ENCODE assay signal across 19 cellular contexts in genomic region chr10:50404021-50404823, GRCh38.
DNase-seq lines count a peak whose midpoint lies in the region; ATAC-seq, FAIRE-seq and TF ChIP-seq lines count a peak whose summit lies in the region.
"Had no signal": no experiment of that assay in that cellular context is flagged by ENCODE, and none has a peak within 500 bp of the region (broad histone marks: within the 10 kb centered on the region; RNA-seq: fewer than 3 reads in every experiment).

No MANE protein-coding gene starts in this region.

- H2BK5ac ChIP-seq in H1 (ENCODE audit: low read depth, low read length): no peak overlapping the region
- H2BK5ac ChIP-seq in mesendoderm (ENCODE audit: low read length): no peak overlapping the region

- FAIRE-seq in GM18507 (lab: Jason Lieb, UNC) (peak; percentile 15), H1 (lab: Jason Lieb, UNC) (no peak)

- H4K5ac ChIP-seq in H1 (ENCODE audit: insufficient read length, low read depth, low read length): no peak overlapping the region
- H4K5ac ChIP-seq in mesendoderm (ENCODE audit: low read length): no peak overlapping the region

- H4K20me1 ChIP-seq in PC-9 (ENCODE audit: insufficient read depth): no peaks in the 10 kb centered on the region; the same call in 1 of the 2 replicates
- peaks cover 0 to 2% of the 10 kb centered on the region in 2 experiments for H4K20me1 ChIP-seq in H1 (replicated peaks in 1 of 2; ENCODE audit: control insufficient read depth in 1 of 2, insufficient read depth in 2 of 2, low read length in 2 of 2)

- H3K27ac Mint-ChIP-seq in effector memory CD8-positive, alpha-beta T cell: no peak overlapping the region

- no TSS peak for BruUV-seq in PC-9 (replicated peaks; lab: Mats Ljungman, UMichigan)

- H2AK5ac ChIP-seq in H1 (ENCODE audit: low read depth, low read length) (no peak overlapping the region), mesendoderm (ENCODE audit: low read length) (no peak overlapping the region)

- H4K91ac ChIP-seq in H1 (replicated peaks; ENCODE audit: insufficient read length, low read length): no peak overlapping the region

- no peak overlapping the region for H3K4me3 Mint-ChIP-seq in effector memory CD8-positive, alpha-beta T cell

- no peak overlapping the region for H4K8ac ChIP-seq in H1 (ENCODE audit: extremely low read depth, insufficient read depth, low read length)
- H4K8ac ChIP-seq in mesendoderm (ENCODE audit: low read depth, low read length): no peak overlapping the region

- H3K23ac ChIP-seq in H1 (ENCODE audit: insufficient read length) (no peak overlapping the region), mesendoderm (ENCODE audit: low read length) (no peak overlapping the region)

- WGBS in H1 (ENCODE audit: extremely low coverage in 1 of 2, insufficient coverage in 1 of 2, insufficient read length in 1 of 2, insufficient replicate concordance in 2 of 2, low coverage in 1 of 2, low lambda C conversion rate in 2 of 2, missing lambda C conversion rate in 1 of 2), 2 experiments: 91 to 100% methylated on average over 1 to 7 of the region's 7 CpGs
- no CpG with 5 or more reads among the region's 7 CpGs for WGBS in mesendoderm (ENCODE audit: extremely low coverage, insufficient coverage, low lambda C conversion rate)

- H2BK120ac ChIP-seq in H1 (replicated peaks; ENCODE audit: low read depth, low read length): no peak overlapping the region
- H2BK120ac ChIP-seq in mesendoderm (ENCODE audit: low read depth, low read length): no peak overlapping the region

- H3K27me3 ChIP-seq in PC-9 (ENCODE audit: insufficient read depth, low read depth): no peaks in the 10 kb centered on the region
- no peaks in the 10 kb centered on the region for H3K27me3 ChIP-seq in H1 (replicated peaks in 1 of 4; ENCODE audit: control insufficient read depth in 3 of 4, extremely low read depth in 1 of 4, insufficient read depth in 3 of 4, low read length in 3 of 4)
- no peaks in the 10 kb centered on the region for H3K27me3 ChIP-seq in mesendoderm (ENCODE audit: insufficient read depth, low read length, poor library complexity)

- H3K79me2 ChIP-seq in PC-9 (ENCODE audit: low read depth) (peaks cover 94% of the 10 kb centered on the region), H1 (ENCODE audit: control insufficient read depth in 1 of 2, insufficient read depth in 2 of 2, low read length in 2 of 2) (peaks cover 0 to 15% of the 10 kb centered on the region in 2 experiments; a peak in 2 of 4 replicates), mesendoderm (ENCODE audit: control insufficient read depth, insufficient read depth, low read length) (peaks cover 4% of the 10 kb centered on the region)

- H3K4ac ChIP-seq in H1 (replicated peaks; ENCODE audit: insufficient read length, low read depth, low read length) (no peak overlapping the region), mesendoderm (ENCODE audit: low read depth, low read length) (no peak overlapping the region)

- peak overlapping the region; percentile 93 for H3K27ac ChIP-seq in PC-9
- no peak overlapping the region for H3K27ac ChIP-seq in H1 (ENCODE audit: low read depth, low read length)
- H3K27ac ChIP-seq in mesendoderm (ENCODE audit: low read depth, low read length): no peak overlapping the region

- H3K9ac ChIP-seq in H1 (replicated peaks in 1 of 4; ENCODE audit: extremely low read depth in 1 of 4, low read depth in 3 of 4, low read length in 3 of 4) (no peak overlapping the region), mesendoderm (ENCODE audit: low read length) (no peak overlapping the region)

- intact Hi-C loops in PC-9 (cut with micrococcal nuclease; ENCODE audit: unreplicated experiment): no loop called here

- no peak for TF ChIP-seq EP300 in H1 (IDR thresholded peaks at IDR 0.05; ENCODE audit: borderline replicate concordance in 1 of 2, low read depth in 2 of 2, low read length in 2 of 2)

- H3K23me2 ChIP-seq in H1 (ENCODE audit: low read depth, low read length): no peaks in the 10 kb centered on the region; the same call in 1 of the 2 replicates

- POLR2A ChIA-PET in PC-9 (lab: Charles Lee; ENCODE audit: unreplicated experiment) (interaction anchor here (0.7 kb wide), 1 partner anchor 13 kb away, joined by 4 read pairs; no protein-coding TSS in a partner anchor), H1 (lab: Charles Lee; ENCODE audit: partially characterized antibody) (interaction anchor here (1.3 kb wide), 1 partner anchor 12 kb away, joined by 3 read pairs; no protein-coding TSS in a partner anchor)

- H3K4me2 ChIP-seq in PC-9: peak overlapping the region; percentile 70
- no peak overlapping the region for H3K4me2 ChIP-seq in H1 (ENCODE audit: insufficient read depth in 1 of 2, low read depth in 2 of 2, low read length in 2 of 2)
- no peak overlapping the region for H3K4me2 ChIP-seq in mesendoderm (ENCODE audit: low read length)

- H2BK15ac ChIP-seq in H1 (ENCODE audit: low read length) (no peak overlapping the region), mesendoderm (replicated peaks; ENCODE audit: low read depth) (no peak overlapping the region)

- H3K9me3 ChIP-seq in PC-9 (ENCODE audit: insufficient read depth, low read depth) (no peaks in the 10 kb centered on the region), H1 (ENCODE audit: insufficient read depth in 2 of 2, low read depth in 1 of 2, low read length in 1 of 2) (peaks cover 0 to 5% of the 10 kb centered on the region in 2 experiments; a peak in 1 of 4 replicates)

- H3K4me3 ChIP-seq in PC-9 (peak overlapping the region; percentile 26), H1 (ENCODE audit: extremely low read depth in 1 of 4, insufficient read depth in 2 of 4, low read depth in 3 of 4, low read length in 4 of 4) (no peak overlapping the region), mesendoderm (ENCODE audit: low read length) (no peak overlapping the region)

- ATAC-seq in effector memory CD8-positive, alpha-beta T cell (replicated peaks): no peak

- peaks cover 10% of the 10 kb centered on the region; the same call in 1 of the 2 replicates for H3K36me3 ChIP-seq in PC-9 (ENCODE audit: low read depth)
- H3K36me3 ChIP-seq in H1 (ENCODE audit: control insufficient read depth in 2 of 4, insufficient read depth in 4 of 4, low read length in 3 of 4): 0 out of 8 replicates have a peak, but pooled peaks cover 0 to 4% (median 0%) of the 10 kb centered on the region in 4 experiments
- no peaks in the 10 kb centered on the region for H3K36me3 ChIP-seq in mesendoderm (ENCODE audit: control insufficient read depth, insufficient read depth, low read length)

- peaks cover 42% of the 10 kb centered on the region for H3F3A ChIP-seq in PC-9 (ENCODE audit: insufficient read depth, low read depth)

- H3K56ac ChIP-seq in H1 (replicated peaks; ENCODE audit: insufficient read length, low read depth, low read length) (no peak overlapping the region), mesendoderm (ENCODE audit: low read length) (no peak overlapping the region)

- H3K18ac ChIP-seq in H1 (ENCODE audit: extremely low read depth, low read length): no peak overlapping the region
- H3K18ac ChIP-seq in mesendoderm (ENCODE audit: low read length): no peak overlapping the region

- H3K36me3 Mint-ChIP-seq in effector memory CD8-positive, alpha-beta T cell (ENCODE audit: insufficient read depth): peaks cover 5% of the 10 kb centered on the region

- CTCF ChIA-PET in PC-9 (lab: Charles Lee) (interaction anchor here (1.5 kb wide), 1 partner anchor 37 kb away, joined by 4 read pairs; no protein-coding TSS in a partner anchor), H1 (lab: Charles Lee; ENCODE audit: partially characterized antibody) (interaction anchor here (1.0 to 1.4 kb wide), 3 partner anchors 14 to 18 kb away, joined by 3 read pairs; no protein-coding TSS in a partner anchor)

- TF ChIP-seq CTCF in PC-9 (conservative IDR thresholded peaks at IDR 0.05) (no peak), H1 (IDR thresholded peaks at IDR 0.05; ENCODE audit: control extremely low read depth in 1 of 3, insufficient read depth in 1 of 3, low read depth in 1 of 3, low read length in 3 of 3) (no peak)

- no peak overlapping the region; the same call in 1 of the 2 replicates for H2BK20ac ChIP-seq in H1 (ENCODE audit: low read length)

- H2AFZ ChIP-seq in PC-9 (no peak overlapping the region), H1 (ENCODE audit: low read length) (no peak overlapping the region)

- peaks cover 2% of the 10 kb centered on the region; the same call in 1 of the 2 replicates for H3K79me1 ChIP-seq in H1 (ENCODE audit: low read depth, low read length)
- peaks cover 3% of the 10 kb centered on the region for H3K79me1 ChIP-seq in mesendoderm (ENCODE audit: low read length)

- peaks cover 75% of the 10 kb centered on the region for H3K4me1 ChIP-seq in PC-9 (replicated peaks; ENCODE audit: insufficient read depth)
- H3K4me1 ChIP-seq in H1 (replicated peaks in 1 of 4; ENCODE audit: control insufficient read depth in 3 of 4, insufficient read depth in 4 of 4, low read length in 3 of 4): peaks cover 0 to 11% (median 6%) of the 10 kb centered on the region in 4 experiments; a peak in 3 of 7 replicates
- peaks cover 4% of the 10 kb centered on the region for H3K4me1 ChIP-seq in mesendoderm (ENCODE audit: control insufficient read depth, low read depth, low read length)

- peaks cover 12 to 24% of the 10 kb centered on the region in 2 donors for H3K4me1 Mint-ChIP-seq in effector memory CD8-positive, alpha-beta T cell (ENCODE audit: low read depth in 2 of 2)

- peak overlapping the region; percentile 72 for H2BK12ac ChIP-seq in H1 (ENCODE audit: low read depth, low read length)

- no peaks in the 10 kb centered on the region for H3K9me2 ChIP-seq in PC-9 (ENCODE audit: insufficient read depth)

- no peaks in the 10 kb centered on the region for H3K27me3 Mint-ChIP-seq in effector memory CD8-positive, alpha-beta T cell

- no peak for TF ChIP-seq RAD21 in H1 (IDR thresholded peaks at IDR 0.05 in 1 of 2, conservative IDR thresholded peaks at IDR 0.05 in 1 of 2; ENCODE audit: low read depth in 2 of 2, low read length in 2 of 2)

- H3K14ac ChIP-seq in H1 (ENCODE audit: insufficient read length): no peak overlapping the region

- TF ChIP-seq POLR2A in H1 (IDR thresholded peaks at IDR 0.05; ENCODE audit: control extremely low read depth in 1 of 2, low read depth in 2 of 2, low read length in 2 of 2): no peak

- DNase-seq in GM18507 (ENCODE audit: extremely low spot score, insufficient read length, low read depth): no peak
- peak in 1 of 2 experiments; percentile 88 for DNase-seq in PC-9
- no peak for DNase-seq in H1 (ENCODE audit: low read depth in 1 of 2, low spot score in 2 of 2)
- peak; percentile 67 for DNase-seq in mesendoderm
- DNase-seq in GM19238 (ENCODE audit: insufficient read length, low spot score): no peak
- DNase-seq in effector memory CD8-positive, alpha-beta T cell: no peak
- no peak for DNase-seq in stimulated activated naive CD4-positive, alpha-beta T cell (lab: John Stamatoyannopoulos, UW)
- DNase-seq in superior temporal gyrus (ENCODE audit: extremely low spot score): no peak
- DNase-seq: C1 segment of cervical spinal cord, DMS79 treated with DMSO at 0.1 percent for 48 hours, GOT3, KBM-7, NCI-H1417, NCI-H187, NCI-H2107, NCI-H510A, NCI-H774, RPMI8226, SIG-M5 had no signal

- no peaks in the 10 kb centered on the region for H3K9me3 Mint-ChIP-seq in effector memory CD8-positive, alpha-beta T cell

TF ChIP-seq in H1, 55 proteins besides CTCF, POLR2A, EP300 and RAD21 (continues in another document):
- TF ChIP-seq CBX8 (IDR thresholded peaks at IDR 0.05; ENCODE audit: borderline replicate concordance, low read depth, low read length): no peak
- no peak for TF ChIP-seq CBX5 (IDR thresholded peaks at IDR 0.05; ENCODE audit: low read depth, low read length)
- no peak for TF ChIP-seq SUZ12 (IDR thresholded peaks at IDR 0.05; ENCODE audit: low read length)
